In genomic region chr1:163875214-163875926, GRCh38 we compare ENCODE assay signal across 11 cellular contexts.
DNase-seq lines count a peak whose midpoint lies in the region; ATAC-seq and TF ChIP-seq lines count a peak whose summit lies in the region.
"Had no signal": no experiment of that assay in that cellular context is flagged by ENCODE, and none has a peak within 500 bp of the region (broad histone marks: within the 10 kb centered on the region; RNA-seq: fewer than 3 reads in every experiment).

No MANE protein-coding gene starts in this region.

- no peaks in the 10 kb centered on the region for H3K79me2 ChIP-seq in fibroblast of lung (ENCODE audit: control insufficient read depth, insufficient read depth, low read length)
- H3K79me2 ChIP-seq: parathyroid adenoma had no signal

- peaks cover 8% of the 10 kb centered on the region for H3K4me1 ChIP-seq in fibroblast of lung (ENCODE audit: control insufficient read depth, extremely low read depth, insufficient read depth, low read length)
- H3K4me1 ChIP-seq in psoas muscle = no peaks in the 10 kb centered on the region
- H3K4me1 ChIP-seq: parathyroid adenoma had no signal

- H3K27ac ChIP-seq in fibroblast of lung (ENCODE audit: insufficient read depth, low read length) (peak overlapping the region; percentile 78), psoas muscle (peak overlapping the region; percentile 30)
- H3K27ac ChIP-seq: parathyroid adenoma had no signal

- H2AFZ ChIP-seq in fibroblast of lung (ENCODE audit: low read length) = peak overlapping the region; percentile 31
- H2AFZ ChIP-seq: parathyroid adenoma had no signal

- no peaks in the 10 kb centered on the region for H3K27me3 ChIP-seq in fibroblast of lung (ENCODE audit: control insufficient read depth, insufficient read depth, low read length)
- H3K27me3 ChIP-seq in psoas muscle (ENCODE audit: insufficient read depth in 3 of 3, low read length in 2 of 3) = no peaks in the 10 kb centered on the region

- no peaks in the 10 kb centered on the region for H3K9me3 ChIP-seq in fibroblast of lung (ENCODE audit: control insufficient read depth, insufficient read depth, low read depth, low read length)
- H3K9me3 ChIP-seq in psoas muscle = no peaks in the 10 kb centered on the region

- intact Hi-C loops in psoas muscle (cut with DNase I) (no loop called here), posterior cingulate gyrus (cut with DNase I) (no loop called here)

- H3K9ac ChIP-seq in fibroblast of lung (ENCODE audit: insufficient read depth, low read length) = no peak overlapping the region
- H3K9ac ChIP-seq: parathyroid adenoma had no signal

- H3K4me3 ChIP-seq in fibroblast of lung (replicated peaks in 1 of 4; ENCODE audit: control extremely low read depth in 1 of 4, insufficient read depth in 1 of 4, low read depth in 3 of 4, low read length in 4 of 4) (peak overlapping the region in 1 of 4 experiments; percentile 40), psoas muscle (no peak overlapping the region)

- H3K4me2 ChIP-seq in fibroblast of lung (ENCODE audit: extremely low read depth, insufficient read depth, low read length) = peak overlapping the region; percentile 51

- peak; percentile 63 to 91 (median 74) for ATAC-seq in psoas muscle
- ATAC-seq in GM21526 (IDR thresholded peaks at IDR 0.05; ENCODE audit: low FRiP score, unreplicated experiment) = no peak
- ATAC-seq in GM19455 (IDR thresholded peaks at IDR 0.05; ENCODE audit: unreplicated experiment) = no peak
- ATAC-seq: stimulated activated naive CD8-positive, alpha-beta T cell treated with anti-CD3 and anti-CD28 coated beads, Interleukin-15, amount 100 ng/mL, for 72 hours had no signal

- H3K36me3 ChIP-seq in fibroblast of lung (ENCODE audit: control insufficient read depth, insufficient read depth, low read length) (no peaks in the 10 kb centered on the region), psoas muscle (ENCODE audit: insufficient read depth in 1 of 2, low read depth in 1 of 2) (no peaks in the 10 kb centered on the region)

- WGBS in psoas muscle, 3 donors = 43 to 46% (median 46%) methylated on average over 10 of the region's 10 CpGs

- H4K20me1 ChIP-seq in fibroblast of lung (ENCODE audit: control insufficient read depth, extremely low read depth, insufficient read depth, low read length) = no peaks in the 10 kb centered on the region

- TF ChIP-seq CTCF in fibroblast of lung (conservative IDR thresholded peaks at IDR 0.05 in 1 of 2, IDR thresholded peaks at IDR 0.05 in 1 of 2; ENCODE audit: low read depth in 1 of 2, low read length in 2 of 2) (no peak), psoas muscle (IDR thresholded peaks at IDR 0.05) (no peak)

- peak; percentile 89 for DNase-seq in DMS153 treated with DMSO at 0.1 percent for 48 hours (lab: John Stamatoyannopoulos, UW; ENCODE audit: unreplicated experiment)
- DNase-seq in NCI-H82 treated with DMSO at 0.1 percent for 48 hours (lab: John Stamatoyannopoulos, UW; ENCODE audit: unreplicated experiment) = peak; percentile 65
- peak; percentile 69 to 87 for DNase-seq in fibroblast of lung (ENCODE audit: low read depth in 2 of 2)
- peak; percentile 32 to 54 for DNase-seq in psoas muscle
- no peak for DNase-seq in activated CD4-positive, alpha-beta T cell treated with anti-CD3 and anti-CD28 coated beads, Interleukin-2, amount 50 U/mL, for 48 hours
- no peak for DNase-seq in posterior cingulate gyrus
- DNase-seq: DMS79 treated with DMSO at 0.1 percent for 48 hours; stimulated activated naive CD8-positive, alpha-beta T cell treated with anti-CD3 and anti-CD28 coated beads, Interleukin-15, amount 100 ng/mL, for 72 hours had no signal

Comparison
In these comparisons a context has a peak if more than half of its experiments do, and no peak if none do; other contexts are left out.
1. DNase-seq: peak in DMS153 treated with DMSO at 0.1 percent for 48 hours (single experiment), NCI-H82 treated with DMSO at 0.1 percent for 48 hours (single experiment), fibroblast of lung (2 of 2) and psoas muscle (2 of 2); none in activated CD4-positive, alpha-beta T cell treated with anti-CD3 and anti-CD28 coated beads, Interleukin-2, amount 50 U/mL, for 48 hours (0 of 2) and posterior cingulate gyrus (0 of 10).
2. ATAC-seq: peak in psoas muscle (4 of 4); none in GM21526 (single experiment) and GM19455 (single experiment).